In genomic region chr1:58848818-58849411, GRCh38 we compare ENCODE assay signal across 7 cellular contexts.
DNase-seq lines count a peak whose midpoint lies in the region; ATAC-seq and TF ChIP-seq lines count a peak whose summit lies in the region.

No MANE protein-coding gene starts in this region.

- ATAC-seq in HG02885 (IDR thresholded peaks at IDR 0.05; ENCODE audit: poor library complexity, unreplicated experiment), result no peak

- H3K4me1 ChIP-seq in left ventricle myocardium inferior (peaks cover 18% of the 10 kb centered on the region), MM.1S (ENCODE audit: low read length) (peaks cover under 1% of the 10 kb centered on the region; the same call in 1 of the 2 replicates)

- H3K36me3 ChIP-seq in left ventricle myocardium inferior, result no peaks in the 10 kb centered on the region
- no peaks in the 10 kb centered on the region for H3K36me3 ChIP-seq in MM.1S (replicated peaks; ENCODE audit: insufficient read depth, low read length)

- H3K9ac ChIP-seq in MM.1S (ENCODE audit: low read length), result no peak overlapping the region

- no peaks in the 10 kb centered on the region for H3K9me2 ChIP-seq in MM.1S (replicated peaks; ENCODE audit: insufficient read depth, low read length)

- no peak overlapping the region for H3K4me2 ChIP-seq in MM.1S (ENCODE audit: low read depth, low read length)

- no peak for TF ChIP-seq CTCF in WI38 (IDR thresholded peaks at IDR 0.05; ENCODE audit: low read depth, low read length)
- no peak for TF ChIP-seq CTCF in left ventricle myocardium inferior (IDR thresholded peaks at IDR 0.05; ENCODE audit: borderline replicate concordance)
- TF ChIP-seq CTCF in MM.1S (IDR thresholded peaks at IDR 0.05; ENCODE audit: low read length), result no peak

- H3K9me3 ChIP-seq in left ventricle myocardium inferior (replicated peaks) (no peaks in the 10 kb centered on the region), MM.1S (replicated peaks; ENCODE audit: insufficient read depth, low read length) (no peaks in the 10 kb centered on the region)

- H3K27ac ChIP-seq in left ventricle myocardium inferior (replicated peaks) (peak overlapping the region; percentile 65), MM.1S (ENCODE audit: low read length) (no peak overlapping the region)

- intact Hi-C loops in left ventricle myocardium inferior (cut with micrococcal nuclease), result no loop called here

- peak; percentile 95 for DNase-seq in HPDE6-E6E7 (ENCODE audit: extremely low spot score)
- peak; percentile 63 for DNase-seq in left ventricle myocardium inferior
- DNase-seq in stimulated activated CD8-positive, alpha-beta memory T cell treated with anti-CD3 and anti-CD28 coated beads, Interleukin-4, amount 100 ng/mL, for 48 hours, result peak; percentile 37
- DNase-seq in MM.1S, result no peak
- no peak for DNase-seq in NAMALWA (ENCODE audit: low spot score)

- H3K27me3 ChIP-seq in left ventricle myocardium inferior (ENCODE audit: low read depth), result no peaks in the 10 kb centered on the region
- no peaks in the 10 kb centered on the region for H3K27me3 ChIP-seq in MM.1S (replicated peaks; ENCODE audit: insufficient read depth, low read length)

- no peak overlapping the region for H2AFZ ChIP-seq in MM.1S (ENCODE audit: low read length)

- H3F3A ChIP-seq in MM.1S (ENCODE audit: insufficient read depth, low read length), result no peaks in the 10 kb centered on the region

- H3K4me3 ChIP-seq in WI38 (ENCODE audit: low read depth, low read length) (peak overlapping the region; percentile 2; the same call in 1 of the 2 replicates), left ventricle myocardium inferior (no peak overlapping the region), MM.1S (ENCODE audit: low read length) (no peak overlapping the region)

- no peaks in the 10 kb centered on the region for H4K20me1 ChIP-seq in MM.1S (ENCODE audit: insufficient read depth, low read length)

- H3K79me2 ChIP-seq in MM.1S (ENCODE audit: low read length), result no peaks in the 10 kb centered on the region

Comparison
In these comparisons a context has a peak if more than half of its experiments do, and no peak if none do; other contexts are left out.
1. DNase-seq: peak in HPDE6-E6E7 (single experiment), left ventricle myocardium inferior (single experiment) and stimulated activated CD8-positive, alpha-beta memory T cell treated with anti-CD3 and anti-CD28 coated beads, Interleukin-4, amount 100 ng/mL, for 48 hours (single experiment); none in MM.1S (single experiment) and NAMALWA (single experiment).